Comparison of ENCODE assay signal across 24 cellular contexts in genomic region chr16:27617678-27618077, GRCh38.
"Had no signal": no experiment of that assay in that cellular context is flagged by ENCODE, and none has a peak within 500 bp of the region (broad histone marks: within the 10 kb centered on the region; RNA-seq: fewer than 3 reads in every experiment).

No MANE protein-coding gene starts in this region.

- H3K27me3 Mint-ChIP-seq: activated B cell treated with CpG ODN at 0.5 μM for 24 hours; activated CD4-positive, alpha-beta T cell treated with anti-CD3 and anti-CD28 coated beads for 36 hours; activated naive CD8-positive, alpha-beta T cell treated with anti-CD3 and anti-CD28 coated beads for 36 hours; natural killer cell treated with Interleukin-12 subunit alpha and Interleukin-12 subunit beta and Interleukin-15 and Interleukin-18, amount 100 ng/mL, for 72 hours; stimulated activated memory B cell treated with anti-CD40 and anti-IgM and Interleukin-4, amounts not matched to agents 10 μg/mL and 1 μg/mL and 100 μg/mL, for 72 hours had no signal

- H3K4me1 Mint-ChIP-seq: activated B cell treated with CpG ODN at 0.5 μM for 24 hours; activated CD4-positive, alpha-beta T cell treated with anti-CD3 and anti-CD28 coated beads for 36 hours; activated naive CD8-positive, alpha-beta T cell treated with anti-CD3 and anti-CD28 coated beads for 36 hours had no signal

- H3K27ac Mint-ChIP-seq: activated B cell treated with CpG ODN at 0.5 μM for 24 hours; activated CD4-positive, alpha-beta T cell treated with anti-CD3 and anti-CD28 coated beads for 36 hours; activated naive CD8-positive, alpha-beta T cell treated with anti-CD3 and anti-CD28 coated beads for 36 hours; natural killer cell treated with Interleukin-12 subunit alpha and Interleukin-12 subunit beta and Interleukin-15 and Interleukin-18, amount 100 ng/mL, for 72 hours; stimulated activated memory B cell treated with anti-CD40 and anti-IgM and Interleukin-4, amounts not matched to agents 10 μg/mL and 1 μg/mL and 100 μg/mL, for 72 hours had no signal

- H3K4me3 Mint-ChIP-seq: activated B cell treated with CpG ODN at 0.5 μM for 24 hours; activated CD4-positive, alpha-beta T cell treated with anti-CD3 and anti-CD28 coated beads for 36 hours; activated naive CD8-positive, alpha-beta T cell treated with anti-CD3 and anti-CD28 coated beads for 36 hours; activated T-cell treated with anti-CD3 and anti-CD28 coated beads, Interleukin-2, amount 50 U/mL, for 4 hours; brain; natural killer cell treated with Interleukin-12 subunit alpha and Interleukin-12 subunit beta and Interleukin-15 and Interleukin-18, amount 100 ng/mL, for 72 hours; stimulated activated memory B cell treated with anti-CD40 and anti-IgM and Interleukin-4, amounts not matched to agents 10 μg/mL and 1 μg/mL and 100 μg/mL, for 72 hours had no signal

- H3K9me3 ChIP-seq: sigmoid colon, testis, upper lobe of right lung had no signal

- H3K36me3 Mint-ChIP-seq: natural killer cell treated with Interleukin-12 subunit alpha and Interleukin-12 subunit beta and Interleukin-15 and Interleukin-18, amount 100 ng/mL, for 72 hours had no signal

- ATAC-seq: activated CD4-positive, alpha-beta T cell treated with anti-CD3 and anti-CD28 coated beads for 36 hours; activated T-cell treated with anti-CD3 and anti-CD28 coated beads, Interleukin-2, amount 50 U/mL, for 4 hours; foreskin keratinocyte; natural killer cell treated with Interleukin-12 subunit alpha and Interleukin-12 subunit beta and Interleukin-15 and Interleukin-18, amount 100 ng/mL, for 72 hours; stimulated activated memory B cell treated with anti-CD40 and anti-IgM and Interleukin-4, amounts not matched to agents 10 μg/mL and 1 μg/mL and 100 μg/mL, for 72 hours; upper lobe of right lung had no signal

- H3K27me3 ChIP-seq: foreskin keratinocyte, sigmoid colon, testis, upper lobe of right lung had no signal

- H3K4me3 ChIP-seq: sigmoid colon, smooth muscle cell, testis, upper lobe of right lung had no signal

- DNase-seq: activated B cell treated with CpG ODN at 0.5 μM for 24 hours; activated CD4-positive, alpha-beta T cell treated with anti-CD3 and anti-CD28 coated beads for 36 hours; activated CD4-positive, alpha-beta T cell treated with anti-CD3 and anti-CD28 coated beads, Interleukin-2, amount 50 U/mL, for 4 hours; activated CD8-positive, alpha-beta memory T cell treated with anti-CD3 and anti-CD28 coated beads, Interleukin-2, amount 50 U/mL, for 48 hours; activated naive CD4-positive, alpha-beta T cell treated with Interleukin-2 at 50 U/mL for 16 hours; activated naive CD8-positive, alpha-beta T cell treated with anti-CD3 and anti-CD28 coated beads for 36 hours; activated T-cell treated with anti-CD3 and anti-CD28 coated beads, Interleukin-2, amount 50 U/mL, for 4 hours; amniotic stem cell; central memory CD4-positive, alpha-beta T cell; dermis blood vessel endothelial cell; effector memory CD4-positive, alpha-beta T cell; foreskin keratinocyte; kidney; left ventricle myocardium superior; mammary epithelial cell; sigmoid colon; stimulated activated CD4-positive, alpha-beta T cell treated with anti-CD3 and anti-CD28 coated beads, Interleukin-15, amount 100 ng/mL, for 24 hours; T-helper 1 cell; testis; upper lobe of right lung had no signal
